ENCODE assay signal across 26 cellular contexts in genomic region chr16:63037761-63038562, GRCh38.
"Had no signal": no experiment of that assay in that cellular context is flagged by ENCODE, and none has a peak within 500 bp of the region (broad histone marks: within the 10 kb centered on the region; RNA-seq: fewer than 3 reads in every experiment).

No MANE protein-coding gene starts in this region.

- H3K27me3 ChIP-seq: adrenal gland, breast epithelium, SJCRH30 had no signal

- ATAC-seq: activated CD4-positive, CD25-positive, alpha-beta regulatory T cell treated with anti-CD3 and anti-CD28 coated beads, Interleukin-2, amount 50 U/mL, for 24 hours; activated CD8-positive, alpha-beta T cell treated with anti-CD3 and anti-CD28 coated beads for 36 hours; activated T-cell treated with anti-CD3 and anti-CD28 coated beads, Interleukin-2, amount 50 U/mL, for 72 hours; K562; Panc1 had no signal

- H3K4me1 ChIP-seq: adrenal gland, breast epithelium, SJCRH30 had no signal

- DNase-seq: activated CD4-positive, alpha-beta T cell treated with anti-CD3 and anti-CD28 coated beads for 4 hours; activated CD8-positive, alpha-beta memory T cell treated with anti-CD3 and anti-CD28 coated beads, Interleukin-2, amount 50 U/mL, for 4 hours; activated CD8-positive, alpha-beta T cell treated with anti-CD3 and anti-CD28 coated beads for 36 hours; activated gamma-delta T cell treated with Interleukin-2 at 50 U/mL for 16 hours; activated naive CD4-positive, alpha-beta T cell treated with anti-CD3 and anti-CD28 coated beads, Interleukin-2, amount 50 U/mL, for 16 hours; activated naive CD8-positive, alpha-beta T cell treated with anti-CD3 and anti-CD28 coated beads, Interleukin-2, amount 10 ng/mL, durations not matched to agents 7 days and 5 days; activated T-cell treated with anti-CD3 and anti-CD28 coated beads, Interleukin-2, amount 50 U/mL, for 72 hours; adrenal gland; anterior cingulate cortex; caudate nucleus; Karpas-422; MM.1S; NCI-H1694; NCI-H2029 treated with DMSO at 0.1 percent for 48 hours; NCI-H2171 treated with DMSO at 0.1 percent for 48 hours; NCI-H226; NCI-H69; NK-92 treated with Interleukin-12 subunit alpha and Interleukin-12 subunit beta, amount 100 ng/mL, for 24 hours; OCI-M1; Right ventricle myocardium superior; SJCRH30 had no signal

- H3K36me3 ChIP-seq: adrenal gland, breast epithelium, SJCRH30 had no signal

- H3K27ac ChIP-seq: adrenal gland, breast epithelium, RWPE1, SJCRH30 had no signal

- H3K9me3 ChIP-seq: adrenal gland, SJCRH30 had no signal

- H3K4me3 ChIP-seq: adrenal gland, breast epithelium, K562, SJCRH30 had no signal
